Comparison of ENCODE assay signal across 8 cellular contexts in genomic region chr17:29588017-29588557, GRCh38. TPM values are rescaled to one million over a fixed set of nuclear protein-coding genes. Genes with fewer than 3 reads are reported as not detected.
DNase-seq lines count a peak whose midpoint lies in the region; ATAC-seq and TF ChIP-seq lines count a peak whose summit lies in the region.

No MANE protein-coding gene starts in this region.

- H3K4me1 Mint-ChIP-seq in activated T-helper 17 cell treated with anti-CD3 and anti-CD28 coated beads, Interleukin-2, amount 50 U/mL, for 72 hours: peaks cover 16% of the 10 kb centered on the region
- H3K4me1 Mint-ChIP-seq in stimulated activated naive B cell treated with anti-CD40 and anti-IgM and Interleukin-4, amounts not matched to agents 10 μg/mL and 1 μg/mL and 100 μg/mL, for 72 hours: peaks cover 52 to 82% of the 10 kb centered on the region in 2 donors

- ATAC-seq in activated T-helper 17 cell treated with anti-CD3 and anti-CD28 coated beads, Interleukin-2, amount 50 U/mL, for 72 hours (replicated peaks): no peak
- no peak for ATAC-seq in stimulated activated naive B cell treated with anti-CD40 and anti-IgM and Interleukin-4, amounts not matched to agents 10 μg/mL and 1 μg/mL and 100 μg/mL, for 72 hours (replicated peaks)
- ATAC-seq in HG03442 (IDR thresholded peaks at IDR 0.05; ENCODE audit: unreplicated experiment) (no peak), GM19351 (IDR thresholded peaks at IDR 0.05; ENCODE audit: unreplicated experiment) (no peak)

- peak overlapping the region; percentile 82 for H3K4me3 ChIP-seq in HL-60 (replicated peaks; ENCODE audit: insufficient read depth, low read length)
- peak overlapping the region; percentile 65 for H3K4me3 ChIP-seq in iPS-11a (ENCODE audit: low read depth, low read length)

- H3K27ac ChIP-seq in HL-60 (replicated peaks): peak overlapping the region; percentile 47

- no peaks in the 10 kb centered on the region for H3K27me3 Mint-ChIP-seq in activated T-helper 17 cell treated with anti-CD3 and anti-CD28 coated beads, Interleukin-2, amount 50 U/mL, for 72 hours
- H3K27me3 Mint-ChIP-seq in stimulated activated naive B cell treated with anti-CD40 and anti-IgM and Interleukin-4, amounts not matched to agents 10 μg/mL and 1 μg/mL and 100 μg/mL, for 72 hours: no peaks in the 10 kb centered on the region

- peaks cover 7% of the 10 kb centered on the region for H3K36me3 Mint-ChIP-seq in activated T-helper 17 cell treated with anti-CD3 and anti-CD28 coated beads, Interleukin-2, amount 50 U/mL, for 72 hours (ENCODE audit: low read depth)
- H3K36me3 Mint-ChIP-seq in stimulated activated naive B cell treated with anti-CD40 and anti-IgM and Interleukin-4, amounts not matched to agents 10 μg/mL and 1 μg/mL and 100 μg/mL, for 72 hours: peaks cover 9 to 10% of the 10 kb centered on the region in 2 donors

- peak overlapping the region; percentile 95 for H3K4me3 Mint-ChIP-seq in activated T-helper 17 cell treated with anti-CD3 and anti-CD28 coated beads, Interleukin-2, amount 50 U/mL, for 72 hours
- peak overlapping the region; percentile 89 for H3K4me3 Mint-ChIP-seq in stimulated activated naive B cell treated with anti-CD40 and anti-IgM and Interleukin-4, amounts not matched to agents 10 μg/mL and 1 μg/mL and 100 μg/mL, for 72 hours

- no peaks in the 10 kb centered on the region for H3K9me3 Mint-ChIP-seq in activated T-helper 17 cell treated with anti-CD3 and anti-CD28 coated beads, Interleukin-2, amount 50 U/mL, for 72 hours
- H3K9me3 Mint-ChIP-seq in stimulated activated naive B cell treated with anti-CD40 and anti-IgM and Interleukin-4, amounts not matched to agents 10 μg/mL and 1 μg/mL and 100 μg/mL, for 72 hours: no peaks in the 10 kb centered on the region

- DNase-seq in HL-60 (ENCODE audit: low read depth in 1 of 2, low spot score in 1 of 2): no peak
- no peak for DNase-seq in stimulated activated naive B cell treated with anti-CD40 and anti-IgM and Interleukin-4, amounts not matched to agents 10 μg/mL and 1 μg/mL and 100 μg/mL, for 72 hours
- DNase-seq in NCI-H2171 treated with DMSO at 0.1 percent for 48 hours (lab: John Stamatoyannopoulos, UW): no peak
- no peak for DNase-seq in NCI-H82 treated with DMSO at 0.1 percent for 48 hours (lab: John Stamatoyannopoulos, UW; ENCODE audit: unreplicated experiment)

- no peaks in the 10 kb centered on the region for H3K27me3 ChIP-seq in HL-60 (ENCODE audit: insufficient read depth, poor library complexity, severe bottlenecking)

- no peak for TF ChIP-seq CTCF in HL-60 (IDR thresholded peaks at IDR 0.05; ENCODE audit: insufficient read depth, low read length)

- H3K27ac Mint-ChIP-seq in activated T-helper 17 cell treated with anti-CD3 and anti-CD28 coated beads, Interleukin-2, amount 50 U/mL, for 72 hours: peak overlapping the region; percentile 90
- H3K27ac Mint-ChIP-seq in stimulated activated naive B cell treated with anti-CD40 and anti-IgM and Interleukin-4, amounts not matched to agents 10 μg/mL and 1 μg/mL and 100 μg/mL, for 72 hours: peak overlapping the region; percentile 86

RNA-seq across cellular contexts. Expression of gene GIT1, which starts 1.4 kb away (rescaled TPM):
- total RNA-seq in activated T-helper 17 cell treated with anti-CD3 and anti-CD28 coated beads, Interleukin-2, amount 50 U/mL, for 72 hours: 10 to 100 TPM; 52.4 to 65.7 TPM

RNA-seq across cellular contexts. Expression of gene ANKRD13B, which starts 4.8 kb away (rescaled TPM):
- total RNA-seq in activated T-helper 17 cell treated with anti-CD3 and anti-CD28 coated beads, Interleukin-2, amount 50 U/mL, for 72 hours: 10 to 100 TPM; 10.4 to 27.7 TPM

RNA-seq across cellular contexts. Expression of gene TP53I13, which starts 19.6 kb away (rescaled TPM):
- 10 to 100 TPM; 45.7 to 58.1 TPM for total RNA-seq in activated T-helper 17 cell treated with anti-CD3 and anti-CD28 coated beads, Interleukin-2, amount 50 U/mL, for 72 hours

RNA-seq across cellular contexts. Expression of gene ABHD15, which starts 21.2 kb away (rescaled TPM):
- total RNA-seq in activated T-helper 17 cell treated with anti-CD3 and anti-CD28 coated beads, Interleukin-2, amount 50 U/mL, for 72 hours: 10 to 100 TPM; 10.1 to 15.1 TPM

RNA-seq across cellular contexts. Expression of gene CORO6, which starts 34.6 kb away (rescaled TPM):
- 10 to 100 TPM in 1 of 2 donors, 1 to 10 TPM in 1; 2.5 to 12.0 TPM for total RNA-seq in activated T-helper 17 cell treated with anti-CD3 and anti-CD28 coated beads, Interleukin-2, amount 50 U/mL, for 72 hours
